ENCODE assay signal across 8 cellular contexts in genomic region chr11:1572200-1573076, GRCh38. TPM values are rescaled to one million over a fixed set of nuclear protein-coding genes. Genes with fewer than 3 reads are reported as not detected.
A peak's percentile ranks its signal among the peaks of the same experiment; 100 is the strongest.
DNase-seq lines count a peak whose midpoint lies in the region; ATAC-seq, FAIRE-seq and TF ChIP-seq lines count a peak whose summit lies in the region.

DUSP8 (minus strand) TSS chr11:1572271; CDS start chr11:1565826, 6,445 bp downstream.

- H3K4me3 ChIP-seq in A549 (peak within 1 kb of the TSS; percentile 74), HUES48 (ENCODE audit: low read depth, low read length) (peak within 1 kb of the TSS; percentile 60), PC-3 (ENCODE audit: low read length) (peak within 1 kb of the TSS; percentile 67), mucosa of rectum (ENCODE audit: low read length in 2 of 2) (peak within 1 kb of the TSS; percentile 69 to 71)

- H3K9ac ChIP-seq in HUES48 (ENCODE audit: low read depth, low read length) (peak within 1 kb of the TSS; percentile 48; the same call in 1 of the 2 replicates), PC-3 (ENCODE audit: low read length) (0 out of 2 replicates have a peak within 1 kb of the TSS, but pooled peaks have one; percentile 10), mucosa of rectum (ENCODE audit: low read depth in 1 of 2, low read length in 2 of 2) (peak within 1 kb of the TSS; percentile 88 to 95)

- no peak for TF ChIP-seq POLR2A in A549 (IDR thresholded peaks at IDR 0.05; ENCODE audit: low read length)

- no peak for FAIRE-seq in A549 (lab: Jason Lieb, UNC)

- no peaks in the 10 kb centered on the region for H3K9me2 ChIP-seq in PC-3 (replicated peaks; ENCODE audit: low read length)

- TF ChIP-seq CTCF in A549 (IDR thresholded peaks at IDR 0.05), result no peak
- TF ChIP-seq CTCF in PC-3 (conservative IDR thresholded peaks at IDR 0.05; ENCODE audit: low read depth, low read length), result no peak

- DNase-seq in A549 (ENCODE audit: low read depth in 1 of 2, low spot score in 1 of 2) (peak; percentile 87 to 90), PC-3 (peak; percentile 70), activated T-helper 1 cell treated with Interleukin-2 at 50 U/mL for 16 hours (ENCODE audit: low read depth) (peak; percentile 93)
- DNase-seq in stimulated activated CD8-positive, alpha-beta memory T cell treated with anti-CD3 and anti-CD28 coated beads, Interleukin-2, amount 100 ng/mL, for 1 hour (ENCODE audit: low read depth in 2 of 2), result peak; percentile 88 to 92

- CTCF ChIA-PET in A549 (lab: Yijun Ruan, JAX), result interaction anchor here (1.1 to 26.3 kb wide), 5 partner anchors 13 to 279 kb away, joined by 3 to 719 read pairs (median 48); partner anchors contain the start of gene KRTAP5-2
- CTCF ChIA-PET in PC-3 (lab: Charles Lee), result interaction anchor here (0.7 to 2.7 kb wide), 3 partner anchors 23 to 26 kb away, joined by 4 to 58 read pairs (median 5); no protein-coding TSS in a partner anchor

- no peaks in the 10 kb centered on the region for H3F3A ChIP-seq in PC-3 (ENCODE audit: low read length, unreplicated experiment)

- WGBS in A549 (ENCODE audit: missing lambda C conversion rate), result no CpG with 5 or more reads among the region's 123 CpGs

- no peaks in the 10 kb centered on the region for H3K79me2 ChIP-seq in PC-3 (ENCODE audit: low read length)

- H3K4me2 ChIP-seq in A549 (peak within 1 kb of the TSS; percentile 99), PC-3 (ENCODE audit: low read length) (peak within 1 kb of the TSS; percentile 94)

- H3K27me3 ChIP-seq in HUES48 (ENCODE audit: control insufficient read depth, insufficient read depth, low read length) (peaks cover 50% of the 10 kb centered on the region), PC-3 (ENCODE audit: low read length) (peaks cover 16% of the 10 kb centered on the region), mucosa of rectum (ENCODE audit: control insufficient read depth in 2 of 2, insufficient read depth in 2 of 2, low read length in 2 of 2) (no peaks in the 10 kb centered on the region)

- H3K4me1 ChIP-seq in A549, result peaks cover 37% of the 10 kb centered on the region
- H3K4me1 ChIP-seq in HUES48 (ENCODE audit: control insufficient read depth, insufficient read depth, low read length), result peaks cover 30% of the 10 kb centered on the region
- peaks cover 8% of the 10 kb centered on the region for H3K4me1 ChIP-seq in PC-3 (ENCODE audit: insufficient read depth, low read length)
- H3K4me1 ChIP-seq in mucosa of rectum (ENCODE audit: control insufficient read depth in 2 of 2, insufficient read depth in 2 of 2, low read length in 2 of 2), result peaks cover 37 to 48% of the 10 kb centered on the region in 2 donors

- TF ChIP-seq EP300 in A549 (IDR thresholded peaks at IDR 0.05), result peak in 1 of 2 experiments; percentile 23; a peak in 1 of 5 replicates

- H3K36me3 ChIP-seq in HUES48 (ENCODE audit: control insufficient read depth, insufficient read depth, low read length) (no peaks in the 10 kb centered on the region), PC-3 (ENCODE audit: low read depth, low read length) (no peaks in the 10 kb centered on the region), mucosa of rectum (ENCODE audit: control insufficient read depth in 2 of 2, insufficient read depth in 2 of 2, low read length in 2 of 2) (no peaks in the 10 kb centered on the region)

- H2AFZ ChIP-seq in PC-3 (ENCODE audit: low read length), result peak within 1 kb of the TSS; percentile 30; the same call in 1 of the 2 replicates

- ATAC-seq in A549 (peak; percentile 13 to 35), GM19023 (IDR thresholded peaks at IDR 0.05; ENCODE audit: unreplicated experiment) (peak; percentile 69), PC-3 (peak; percentile 23), esophagus mucosa (peak; percentile 59)

- H3K9me3 ChIP-seq in A549 (peaks cover under 1% of the 10 kb centered on the region; the same call in 2 of the 3 replicates), HUES48 (ENCODE audit: control insufficient read depth, insufficient read depth, low read length) (no peaks in the 10 kb centered on the region), PC-3 (ENCODE audit: low read length) (no peaks in the 10 kb centered on the region), mucosa of rectum (ENCODE audit: control insufficient read depth in 2 of 2, low read length in 2 of 2) (no peaks in the 10 kb centered on the region)

- intact Hi-C loops in PC-3 (cut with micrococcal nuclease), result no loop called here

- POLR2A ChIA-PET in A549 (lab: Yijun Ruan, JAX), result interaction anchor here (0.6 to 1.0 kb wide), 3 partner anchors 13 to 17 kb away, joined by 3 to 4 read pairs (median 3); no protein-coding TSS in a partner anchor
- POLR2A ChIA-PET in PC-3 (lab: Charles Lee; ENCODE audit: unreplicated experiment), result no interaction called here

- H4K20me1 ChIP-seq in PC-3 (ENCODE audit: low read length), result no peaks in the 10 kb centered on the region

- TF ChIP-seq RAD21 in A549 (conservative IDR thresholded peaks at IDR 0.05 in 1 of 2, IDR thresholded peaks at IDR 0.05 in 1 of 2), result no peak

- H3K27ac ChIP-seq in A549 (peak within 1 kb of the TSS; percentile 89 to 95), HUES48 (ENCODE audit: low read depth, low read length) (peak within 1 kb of the TSS; percentile 28), PC-3 (ENCODE audit: low read length) (no peak within 1 kb of the TSS), mucosa of rectum (ENCODE audit: low read depth in 2 of 2, low read length in 2 of 2) (peak within 1 kb of the TSS; percentile 96 to 97)

- BruUV-seq in PC-3 (replicated peaks; lab: Mats Ljungman, UMichigan), result no TSS peak

TF ChIP-seq in A549, 52 proteins besides CTCF, POLR2A, EP300 and RAD21:
- peak; percentile 38; the same call in 1 of the 2 replicates for TF ChIP-seq PHF8 (IDR thresholded peaks at IDR 0.05; ENCODE audit: borderline replicate concordance, low read depth)
- TF ChIP-seq JUN (IDR thresholded peaks at IDR 0.05), result peak in 1 of 2 experiments; percentile 68; a peak in 3 of 5 replicates
- TF ChIP-seq GATA3 (IDR thresholded peaks at IDR 0.05; ENCODE audit: borderline replicate concordance), result no peak
- no peak for TF ChIP-seq FOSL2 (IDR thresholded peaks at IDR 0.05)
- TF ChIP-seq FOSL2 (CRISPR knock-in tag; IDR thresholded peaks at IDR 0.05), result peak; percentile 78
- no peak for TF ChIP-seq FOSB (CRISPR knock-in tag; IDR thresholded peaks at IDR 0.05)

RNA-seq across cellular contexts. Expression of gene DUSP8, which starts in this region (rescaled TPM):
- polyA plus RNA-seq in A549 (2011; rRNA removed), result 2.6 and 3.6 TPM in 2 replicates
- polyA plus RNA-seq in A549 (2012; cell fraction: cytosol; rRNA removed), result 2.3 and 5.0 TPM in 2 replicates
- polyA plus RNA-seq in A549 (2012; cell fraction: nucleus; rRNA removed), result 8.1 and 8.6 TPM in 2 replicates
- polyA plus RNA-seq in A549 (2017; fragmentation: RNase III; extraction: RNeasy Plus Mini Kit Qiagen cat#74134 plus additional on column Dnase treatment), result 0.59 to 1.2 TPM (median 0.72 TPM) in 3 replicates
- 5.7 and 7.9 TPM in 2 replicates for polyA minus RNA-seq in A549 (2011; rRNA and poly(A)+ RNA removed)
- total RNA-seq in PC-3 (2014; rRNA removed), result 2.4 and 2.6 TPM in 2 replicates
- total RNA-seq in esophagus mucosa, result 0.76 TPM

Comparison
In these comparisons a context has a peak if more than half of its experiments do, and no peak if none do; other contexts are left out.
1. Peak in ATAC-seq in esophagus mucosa; RNA of the gene not detected or under 1 TPM.
2. H3K9ac ChIP-seq: peak in every context shown above with its lines; median percentile 92 in mucosa of rectum; 48 in HUES48; 10 in PC-3.